ENCODE assay signal across 8 cellular contexts in genomic region chr21:36322083-36322424, GRCh38. TPM values are rescaled to one million over a fixed set of nuclear protein-coding genes. Genes with fewer than 3 reads are reported as not detected.
DNase-seq lines count a peak whose midpoint lies in the region; ATAC-seq and TF ChIP-seq lines count a peak whose summit lies in the region.

No MANE protein-coding gene starts in this region.

- H3K36me3 ChIP-seq in SJSA1 (peaks cover 28% of the 10 kb centered on the region), esophagus squamous epithelium (peaks cover 0 to 28% (median 0%) of the 10 kb centered on the region in 3 donors), psoas muscle (ENCODE audit: insufficient read depth in 1 of 2, low read depth in 1 of 2) (peaks cover 0 to 7% of the 10 kb centered on the region in 2 donors)

- in situ Hi-C loops in G401 (cut with HindIII; ENCODE audit: low sequenced_read_pairs), result no loop called here

- H3K27me3 ChIP-seq in SJSA1 (replicated peaks), result no peaks in the 10 kb centered on the region
- no peaks in the 10 kb centered on the region for H3K27me3 ChIP-seq in esophagus squamous epithelium
- H3K27me3 ChIP-seq in psoas muscle (ENCODE audit: insufficient read depth in 3 of 3, low read length in 2 of 3), result no peaks in the 10 kb centered on the region

- H3K4me1 ChIP-seq in SJSA1 (replicated peaks) (peaks cover 19% of the 10 kb centered on the region), esophagus squamous epithelium (peaks cover 0 to 66% (median 34%) of the 10 kb centered on the region in 3 donors), psoas muscle (peaks cover 41% of the 10 kb centered on the region)

- H3K9me3 ChIP-seq in SJSA1 (replicated peaks) (no peaks in the 10 kb centered on the region), esophagus squamous epithelium (no peaks in the 10 kb centered on the region), psoas muscle (no peaks in the 10 kb centered on the region)

- ATAC-seq in psoas muscle (no peak), HG02610 (IDR thresholded peaks at IDR 0.05; ENCODE audit: unreplicated experiment) (no peak), GM18502 (IDR thresholded peaks at IDR 0.05; ENCODE audit: poor library complexity, unreplicated experiment) (no peak)

- H3K27ac ChIP-seq in SJSA1 (no peak overlapping the region), esophagus squamous epithelium (peak overlapping the region; percentile 85 to 100 (median 96)), psoas muscle (peak overlapping the region; percentile 99)

- no peak for TF ChIP-seq POLR2A in esophagus squamous epithelium (IDR thresholded peaks at IDR 0.05)

- intact Hi-C loops in esophagus squamous epithelium (cut with DNase I), result loop anchor here (10.0 kb wide), 1 partner anchor 177 kb away; no protein-coding TSS in a partner anchor
- intact Hi-C loops in psoas muscle (cut with DNase I), result loop anchor here in 1 of 2 donors (5.0 kb wide), 1 partner anchor 60 kb away; no protein-coding TSS in a partner anchor

- H3K4me3 ChIP-seq in SJSA1 (peak overlapping the region; percentile 86), esophagus squamous epithelium (peak overlapping the region; percentile 73 to 95 (median 90)), psoas muscle (peak overlapping the region; percentile 94)

- TF ChIP-seq CTCF in esophagus squamous epithelium (IDR thresholded peaks at IDR 0.05) (no peak), psoas muscle (IDR thresholded peaks at IDR 0.05) (no peak)

- DNase-seq in G401 (ENCODE audit: low spot score) (peak; percentile 14), SJSA1 (ENCODE audit: low read depth in 1 of 2, low spot score in 2 of 2) (no peak), esophagus squamous epithelium (lab: John Stamatoyannopoulos, UW) (no peak), psoas muscle (no peak), NCI-H510A (lab: John Stamatoyannopoulos, UW) (no peak), GM19238 (ENCODE audit: insufficient read length, low spot score) (no peak)

- WGBS in esophagus squamous epithelium, 2 donors, result 24 to 41% methylated on average over 2 of the region's 2 CpGs
- 26 to 34% (median 27%) methylated on average over 2 of the region's 2 CpGs for WGBS in psoas muscle, 3 donors

RNA-seq across cellular contexts. Expression of gene MORC3, which starts 2.1 kb away (rescaled TPM):
- 21.8 and 31.9 TPM in 2 replicates for total RNA-seq in G401 (2014; rRNA removed; shearing (Covaris generic))
- total RNA-seq in SJSA1 (2014; rRNA removed; shearing (Covaris generic)), result 35.4 and 49.6 TPM in 2 replicates
- total RNA-seq in esophagus squamous epithelium, result 10 to 100 TPM; 31.9 to 50.5 (median 43.1) TPM
- 10 to 100 TPM; 18.9 to 29.6 (median 26.3) TPM for total RNA-seq in psoas muscle
- polyA plus RNA-seq in psoas muscle, result 10 to 100 TPM; 12.4 to 33.5 (median 14.2) TPM
